ENCODE assay signal across 10 cellular contexts in the genomic region with DNA sequence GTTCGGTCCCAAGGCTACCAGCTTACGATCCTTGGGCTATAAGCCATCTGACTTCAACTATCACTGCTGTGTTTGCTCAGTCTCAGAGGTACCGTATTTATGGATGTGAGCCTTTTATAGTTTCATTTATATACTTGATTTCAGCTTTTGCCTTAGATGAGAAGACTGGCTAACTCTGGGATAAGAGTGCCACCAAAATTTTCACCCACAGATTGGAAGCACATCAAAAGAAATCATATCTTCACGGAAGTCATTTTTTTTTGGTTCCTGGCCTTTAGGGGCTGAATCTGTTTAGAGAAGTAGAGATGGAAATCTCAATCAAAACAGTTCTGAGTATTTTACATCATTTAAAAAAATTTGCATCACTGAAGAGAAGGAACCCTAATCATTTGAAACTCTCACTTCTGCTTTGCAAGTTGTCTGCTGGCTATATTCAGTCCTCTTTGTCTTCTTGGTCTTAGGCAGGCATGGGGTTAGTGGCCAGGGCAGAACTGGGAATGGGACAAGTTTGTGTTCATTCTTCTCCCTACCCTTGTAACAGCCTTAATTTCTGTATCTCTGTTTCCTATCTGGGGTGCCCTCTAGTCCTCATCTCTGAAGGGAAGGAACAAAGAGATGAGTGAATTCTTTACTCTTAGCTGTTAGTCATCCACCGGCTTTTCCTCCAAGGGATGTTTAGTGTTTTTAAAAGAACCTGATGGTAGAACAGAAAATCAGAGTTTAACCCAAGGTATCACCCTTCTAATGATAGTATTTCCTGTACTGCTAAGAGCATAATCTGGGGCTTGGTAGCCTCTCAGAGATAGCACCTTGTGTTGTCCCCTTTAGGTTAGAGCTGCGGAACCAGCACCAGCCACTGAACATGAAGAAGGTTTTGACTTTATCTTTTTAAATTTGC. TPM values are rescaled to one million over a fixed set of nuclear protein-coding genes. Genes with fewer than 3 reads are reported as not detected.
DNase-seq lines count a peak whose midpoint lies in the region; ATAC-seq and TF ChIP-seq lines count a peak whose summit lies in the region.
"Had no signal": no experiment of that assay in that cellular context is flagged by ENCODE, and none has a peak within 500 bp of the region (broad histone marks: within the 10 kb centered on the region; RNA-seq: fewer than 3 reads in every experiment).

No MANE protein-coding gene starts in this region.

- no peaks in the 10 kb centered on the region for H3K9me3 Mint-ChIP-seq in mesothelial cell of epicardium

- ATAC-seq in GM19324 (IDR thresholded peaks at IDR 0.05; ENCODE audit: low FRiP score, unreplicated experiment): peak; percentile 62
- peak; percentile 53 for ATAC-seq in HG02973 (IDR thresholded peaks at IDR 0.05; ENCODE audit: unreplicated experiment)

- H3K4me1 ChIP-seq in spleen: peaks cover 63 to 100% (median 98%) of the 10 kb centered on the region in 6 donors

- H3K27me3 Mint-ChIP-seq in mesothelial cell of epicardium (ENCODE audit: low read depth): no peaks in the 10 kb centered on the region

- whole genome bisulfite sequencing in spleen, 5 donors: 39 to 54% (median 40%) methylated on average over 6 of the region's 6 CpGs

- DNase-seq in spleen (no peak), mesothelial cell of epicardium (ENCODE audit: low spot score in 2 of 2, unreplicated experiment in 2 of 2) (no peak), epidermal melanocyte (ENCODE audit: insufficient read length, low spot score) (no peak)
- no peak for DNase-seq in stimulated activated CD4-positive, alpha-beta T cell treated with anti-CD3 and anti-CD28 coated beads, Interleukin-15, amount 100 ng/mL, for 24 hours
- DNase-seq: brain microvascular endothelial cell, NCI-H2171 had no signal

- H3K27ac Mint-ChIP-seq in mesothelial cell of epicardium: no peak overlapping the region

- peaks cover 2% of the 10 kb centered on the region for H3K36me3 Mint-ChIP-seq in mesothelial cell of epicardium

- peak overlapping the region in 2 of 8 donors; percentile 10 to 60 for H3K4me3 ChIP-seq in spleen
- H3K4me3 ChIP-seq: tibial nerve had no signal

- peak; percentile 57 for TF ChIP-seq POLR2A in Raji (IDR thresholded peaks at IDR 0.05; ENCODE audit: insufficient read depth, low read depth, low read length)
- peak in 1 of 3 donors; percentile 9 for TF ChIP-seq POLR2A in spleen (IDR thresholded peaks at IDR 0.05)

- intact Hi-C loops in spleen (cut with DNase I; ENCODE audit: low total_unique reads): no loop called here

- H3K4me1 Mint-ChIP-seq in mesothelial cell of epicardium: peaks cover 26% of the 10 kb centered on the region

- H3K9me3 ChIP-seq in spleen: no peaks in the 10 kb centered on the region
- H3K9me3 ChIP-seq: tibial nerve had no signal

- TF ChIP-seq CTCF in spleen (IDR thresholded peaks at IDR 0.05 in 8 of 11, conservative IDR thresholded peaks at IDR 0.05 in 3 of 11) (no peak), mesothelial cell of epicardium (IDR thresholded peaks at IDR 0.05; ENCODE audit: unreplicated experiment) (no peak)

- peak overlapping the region; percentile 43 to 91 (median 85) for H3K27ac ChIP-seq in spleen
- H3K27ac ChIP-seq: brain microvascular endothelial cell had no signal

- no peaks in the 10 kb centered on the region for H3K36me3 ChIP-seq in spleen
- H3K36me3 ChIP-seq: brain microvascular endothelial cell, tibial nerve had no signal

- H3K27me3 ChIP-seq in spleen (replicated peaks in 1 of 7): no peaks in the 10 kb centered on the region
- H3K27me3 ChIP-seq: brain microvascular endothelial cell, tibial nerve had no signal

- no peak overlapping the region for H3K4me3 Mint-ChIP-seq in mesothelial cell of epicardium

RNA-seq across cellular contexts. Expression of a gene that starts 14.1 kb away (rescaled TPM):
- total RNA-seq in spleen (100 to 1,000 TPM in 4 of 7 donors, 10 to 100 TPM in 3; 71.1 to 113 (median 102) TPM), mesothelial cell of epicardium (26.5 to 33.3 TPM (median 28.6 TPM) in 3 replicates)
- polyA plus RNA-seq in spleen: 100 to 1,000 TPM in 2 of 3 donors, 10 to 100 TPM in 1; 91.9 to 123 (median 100) TPM
